Comparison of ENCODE assay signal across 1 cellular context in the genomic region with DNA sequence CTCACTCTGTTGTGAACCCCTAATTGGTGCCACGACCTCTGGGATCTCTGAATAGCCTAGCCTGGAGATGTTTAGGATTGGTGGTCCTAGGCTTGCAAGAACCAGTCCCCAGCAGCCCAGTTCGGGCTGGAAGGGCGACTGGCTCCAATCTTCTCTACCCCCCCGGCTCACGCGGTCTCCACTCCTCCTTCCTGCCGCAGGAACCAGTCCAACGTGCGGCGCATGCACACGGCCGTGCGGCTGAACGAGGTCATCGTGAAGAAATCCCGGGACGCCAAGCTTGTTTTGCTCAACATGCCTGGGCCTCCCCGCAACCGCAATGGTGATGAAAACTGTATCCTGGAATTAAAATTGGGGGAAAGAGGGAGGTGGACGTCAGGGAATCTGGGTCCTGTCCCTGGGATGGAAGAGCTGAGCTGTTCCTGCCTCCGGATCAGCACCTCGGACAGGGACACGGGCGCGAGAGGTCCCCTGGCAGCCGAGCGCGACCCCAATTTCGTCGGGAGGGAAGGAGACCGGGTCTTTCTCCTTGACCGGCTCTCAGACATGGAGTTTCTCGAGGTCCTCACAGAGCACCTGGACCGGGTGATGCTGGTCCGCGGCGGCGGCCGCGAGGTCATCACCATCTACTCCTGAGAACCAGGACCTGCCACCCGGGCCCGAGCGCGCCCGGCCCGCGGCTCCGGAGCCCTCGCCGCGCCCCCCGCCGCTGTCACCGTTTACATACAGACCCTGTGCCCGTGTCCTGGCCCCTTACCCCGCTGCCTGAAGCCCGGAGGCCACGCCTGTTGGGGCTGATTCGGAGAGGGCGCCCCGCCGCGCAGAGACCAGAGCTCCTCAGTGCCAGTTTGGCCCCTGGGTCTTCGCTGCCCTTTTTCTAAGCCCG.
TF ChIP-seq lines count a peak whose summit lies in the region.

No MANE protein-coding gene starts in this region.

TF ChIP-seq in K562, 482 proteins besides CTCF, POLR2A, EP300 and RAD21 (continues in another document):
- TF ChIP-seq ZNF75A (CRISPR knock-in tag; IDR thresholded peaks at IDR 0.05) = no peak
- TF ChIP-seq ZNF511 (CRISPR knock-in tag; IDR thresholded peaks at IDR 0.05) = peak; percentile 23; the same call in 1 of the 2 replicates
- TF ChIP-seq ZNF217 (CRISPR knock-in tag; IDR thresholded peaks at IDR 0.05) = no peak
- no peak for TF ChIP-seq KDM4B (IDR thresholded peaks at IDR 0.05; ENCODE audit: borderline replicate concordance in 2 of 2, low read depth in 1 of 2)
- TF ChIP-seq CREB3 (tag; conservative IDR thresholded peaks at IDR 0.05; ENCODE audit: low read depth) = no peak
- TF ChIP-seq ARNT (IDR thresholded peaks at IDR 0.05) = no peak
- TF ChIP-seq ZNF696 (CRISPR knock-in tag; conservative IDR thresholded peaks at IDR 0.05) = no peak
- TF ChIP-seq GTF2A2 (tag; IDR thresholded peaks at IDR 0.05) = no peak
- no peak for TF ChIP-seq NCOA1 (IDR thresholded peaks at IDR 0.05; ENCODE audit: low read depth)
- no peak for TF ChIP-seq SRF (CRISPR knock-in tag; IDR thresholded peaks at IDR 0.05)
- TF ChIP-seq CHD4 (IDR thresholded peaks at IDR 0.05; ENCODE audit: insufficient read depth, insufficient replicate concordance, low read depth, low read length, poor library complexity, severe bottlenecking) = no peak
- no peak for TF ChIP-seq ETS1 (conservative IDR thresholded peaks at IDR 0.05; ENCODE audit: control insufficient read depth, low read depth, low read length)
- no peak for TF ChIP-seq SREBF1 (IDR thresholded peaks at IDR 0.05; ENCODE audit: borderline replicate concordance, low read depth, low read length)
- peak in 1 of 2 experiments; percentile 26; a peak in 1 of 4 replicates for TF ChIP-seq NRF1 (conservative IDR thresholded peaks at IDR 0.05 in 1 of 2, IDR thresholded peaks at IDR 0.05 in 1 of 2)
- TF ChIP-seq NFXL1 (CRISPR knock-in tag; IDR thresholded peaks at IDR 0.05) = no peak
- no peak for TF ChIP-seq GATAD2B (IDR thresholded peaks at IDR 0.05; ENCODE audit: borderline replicate concordance)
- no peak for TF ChIP-seq JUN (IDR thresholded peaks at IDR 0.05; ENCODE audit: borderline replicate concordance, low read depth, low read length)
- TF ChIP-seq JUN (CRISPR knock-in tag; IDR thresholded peaks at IDR 0.05; ENCODE audit: borderline replicate concordance) = no peak
- no peak for TF ChIP-seq RB1 (IDR thresholded peaks at IDR 0.05; ENCODE audit: low read depth)
- no peak for TF ChIP-seq DIDO1 (tag; IDR thresholded peaks at IDR 0.05; ENCODE audit: low read depth)
- TF ChIP-seq, protein P1, sequence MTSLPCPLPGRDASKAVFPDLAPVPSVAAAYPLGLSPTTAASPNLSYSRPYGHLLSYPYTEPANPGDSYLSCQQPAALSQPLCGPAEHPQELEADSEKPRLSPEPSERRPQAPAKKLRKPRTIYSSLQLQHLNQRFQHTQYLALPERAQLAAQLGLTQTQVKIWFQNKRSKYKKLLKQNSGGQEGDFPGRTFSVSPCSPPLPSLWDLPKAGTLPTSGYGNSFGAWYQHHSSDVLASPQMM (CRISPR knock-in tag; IDR thresholded peaks at IDR 0.05) = no peak
- no peak for TF ChIP-seq JUNB (CRISPR knock-in tag; conservative IDR thresholded peaks at IDR 0.05)
- TF ChIP-seq EHMT2 (IDR thresholded peaks at IDR 0.05) = peak; percentile 91
- TF ChIP-seq TAF7 (tag; IDR thresholded peaks at IDR 0.05) = no peak
- no peak for TF ChIP-seq ZBTB34 (CRISPR knock-in tag; IDR thresholded peaks at IDR 0.05)
- TF ChIP-seq, protein P2, sequence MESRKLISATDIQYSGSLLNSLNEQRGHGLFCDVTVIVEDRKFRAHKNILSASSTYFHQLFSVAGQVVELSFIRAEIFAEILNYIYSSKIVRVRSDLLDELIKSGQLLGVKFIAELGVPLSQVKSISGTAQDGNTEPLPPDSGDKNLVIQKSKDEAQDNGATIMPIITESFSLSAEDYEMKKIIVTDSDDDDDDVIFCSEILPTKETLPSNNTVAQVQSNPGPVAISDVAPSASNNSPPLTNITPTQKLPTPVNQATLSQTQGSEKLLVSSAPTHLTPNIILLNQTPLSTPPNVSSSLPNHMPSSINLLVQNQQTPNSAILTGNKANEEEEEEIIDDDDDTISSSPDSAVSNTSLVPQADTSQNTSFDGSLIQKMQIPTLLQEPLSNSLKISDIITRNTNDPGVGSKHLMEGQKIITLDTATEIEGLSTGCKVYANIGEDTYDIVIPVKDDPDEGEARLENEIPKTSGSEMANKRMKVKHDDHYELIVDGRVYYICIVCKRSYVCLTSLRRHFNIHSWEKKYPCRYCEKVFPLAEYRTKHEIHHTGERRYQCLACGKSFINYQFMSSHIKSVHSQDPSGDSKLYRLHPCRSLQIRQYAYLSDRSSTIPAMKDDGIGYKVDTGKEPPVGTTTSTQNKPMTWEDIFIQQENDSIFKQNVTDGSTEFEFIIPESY (CRISPR knock-in tag; IDR thresholded peaks at IDR 0.05) = peak; percentile 57; the same call in 1 of the 2 replicates
- no peak for TF ChIP-seq ZNF695 (CRISPR knock-in tag; IDR thresholded peaks at IDR 0.05)
- TF ChIP-seq ZC3H4 (CRISPR knock-in tag; IDR thresholded peaks at IDR 0.05; ENCODE audit: borderline replicate concordance) = no peak
- TF ChIP-seq HSF4 (CRISPR knock-in tag; IDR thresholded peaks at IDR 0.05; ENCODE audit: borderline replicate concordance) = no peak
- no peak for TF ChIP-seq RFX1 (IDR thresholded peaks at IDR 0.05)
- TF ChIP-seq WHSC1 (IDR thresholded peaks at IDR 0.05; ENCODE audit: low read length) = no peak
- no peak for TF ChIP-seq TCF3 (CRISPR knock-in tag; IDR thresholded peaks at IDR 0.05)
- TF ChIP-seq ZBTB9 (CRISPR knock-in tag; IDR thresholded peaks at IDR 0.05) = no peak
- no peak for TF ChIP-seq STAT5A (IDR thresholded peaks at IDR 0.05; ENCODE audit: borderline replicate concordance, low read length)
- no peak for TF ChIP-seq E2F1 (CRISPR knock-in tag; IDR thresholded peaks at IDR 0.05)
- TF ChIP-seq ZBTB7A (IDR thresholded peaks at IDR 0.05; ENCODE audit: borderline replicate concordance, control insufficient read depth, low read depth, low read length) = peak; percentile 26; the same call in 1 of the 2 replicates
- TF ChIP-seq ZKSCAN3 (CRISPR knock-in tag; IDR thresholded peaks at IDR 0.05) = no peak
- TF ChIP-seq TAL1 (IDR thresholded peaks at IDR 0.05) = no peak
- TF ChIP-seq L3MBTL2 (IDR thresholded peaks at IDR 0.05) = no peak
- no peak for TF ChIP-seq RBM34 (IDR thresholded peaks at IDR 0.05; ENCODE audit: borderline replicate concordance, insufficient read depth, low read length)
- TF ChIP-seq FUS (optimal IDR thresholded peaks at IDR 0.05; ENCODE audit: low read depth, low read length) = no peak
- TF ChIP-seq TGIF2 (CRISPR knock-in tag; IDR thresholded peaks at IDR 0.05) = 0 out of 2 replicates have a peak, but pooled peaks have one; percentile 14
- TF ChIP-seq TAF1 (IDR thresholded peaks at IDR 0.05; ENCODE audit: control insufficient read depth, extremely low read depth, insufficient read depth, low read length, severe bottlenecking) = no peak
- TF ChIP-seq, protein P3, sequence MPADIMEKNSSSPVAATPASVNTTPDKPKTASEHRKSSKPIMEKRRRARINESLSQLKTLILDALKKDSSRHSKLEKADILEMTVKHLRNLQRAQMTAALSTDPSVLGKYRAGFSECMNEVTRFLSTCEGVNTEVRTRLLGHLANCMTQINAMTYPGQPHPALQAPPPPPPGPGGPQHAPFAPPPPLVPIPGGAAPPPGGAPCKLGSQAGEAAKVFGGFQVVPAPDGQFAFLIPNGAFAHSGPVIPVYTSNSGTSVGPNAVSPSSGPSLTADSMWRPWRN (IDR thresholded peaks at IDR 0.05; ENCODE audit: low read depth) = no peak
- no peak for TF ChIP-seq TEAD1 (CRISPR knock-in tag; IDR thresholded peaks at IDR 0.05)
- peak; percentile 86 for TF ChIP-seq MIER1 (IDR thresholded peaks at IDR 0.05; ENCODE audit: low read depth)
- TF ChIP-seq PHF8 (IDR thresholded peaks at IDR 0.05; ENCODE audit: borderline replicate concordance, low read length) = no peak
- TF ChIP-seq REST (CRISPR knock-in tag; IDR thresholded peaks at IDR 0.05; ENCODE audit: low read depth) = peak; percentile 93
- TF ChIP-seq HMG20B (CRISPR knock-in tag; IDR thresholded peaks at IDR 0.05) = no peak
- no peak for TF ChIP-seq NFIC (IDR thresholded peaks at IDR 0.05)
- no peak for TF ChIP-seq CREB5 (CRISPR knock-in tag; IDR thresholded peaks at IDR 0.05)
- no peak for TF ChIP-seq POLR2H (tag; IDR thresholded peaks at IDR 0.05; ENCODE audit: low read depth)
- no peak for TF ChIP-seq BCL6 (CRISPR knock-in tag; IDR thresholded peaks at IDR 0.05)
